Comparison of ENCODE assay signal across 2 cellular contexts in genomic region chr1:46117810-46118494, GRCh38.
TF ChIP-seq lines count a peak whose summit lies in the region.

No MANE protein-coding gene starts in this region.

TF ChIP-seq in HepG2, 621 proteins besides CTCF, POLR2A, EP300 and RAD21:
- TF ChIP-seq ZNF768 (CRISPR knock-in tag; IDR thresholded peaks at IDR 0.05) (no peak), ZNF121 (CRISPR knock-in tag; IDR thresholded peaks at IDR 0.05) (peak; percentile 96), HNF4A (CRISPR knock-in tag; IDR thresholded peaks at IDR 0.05) (peak; percentile 28; the same call in 1 of the 2 replicates), ARNT2 (CRISPR knock-in tag; IDR thresholded peaks at IDR 0.05; ENCODE audit: low read depth) (no peak)
- TF ChIP-seq, protein P1, sequence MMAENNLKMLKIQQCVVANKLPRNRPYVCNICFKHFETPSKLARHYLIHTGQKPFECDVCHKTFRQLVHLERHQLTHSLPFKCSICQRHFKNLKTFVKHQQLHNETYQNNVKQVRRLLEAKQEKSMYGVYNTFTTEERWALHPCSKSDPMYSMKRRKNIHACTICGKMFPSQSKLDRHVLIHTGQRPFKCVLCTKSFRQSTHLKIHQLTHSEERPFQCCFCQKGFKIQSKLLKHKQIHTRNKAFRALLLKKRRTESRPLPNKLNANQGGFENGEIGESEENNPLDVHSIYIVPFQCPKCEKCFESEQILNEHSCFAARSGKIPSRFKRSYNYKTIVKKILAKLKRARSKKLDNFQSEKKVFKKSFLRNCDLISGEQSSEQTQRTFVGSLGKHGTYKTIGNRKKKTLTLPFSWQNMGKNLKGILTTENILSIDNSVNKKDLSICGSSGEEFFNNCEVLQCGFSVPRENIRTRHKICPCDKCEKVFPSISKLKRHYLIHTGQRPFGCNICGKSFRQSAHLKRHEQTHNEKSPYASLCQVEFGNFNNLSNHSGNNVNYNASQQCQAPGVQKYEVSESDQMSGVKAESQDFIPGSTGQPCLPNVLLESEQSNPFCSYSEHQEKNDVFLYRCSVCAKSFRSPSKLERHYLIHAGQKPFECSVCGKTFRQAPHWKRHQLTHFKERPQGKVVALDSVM (CRISPR knock-in tag; IDR thresholded peaks at IDR 0.05), result 0 out of 2 replicates have a peak, but pooled peaks have one; percentile 1
- TF ChIP-seq, protein P2, sequence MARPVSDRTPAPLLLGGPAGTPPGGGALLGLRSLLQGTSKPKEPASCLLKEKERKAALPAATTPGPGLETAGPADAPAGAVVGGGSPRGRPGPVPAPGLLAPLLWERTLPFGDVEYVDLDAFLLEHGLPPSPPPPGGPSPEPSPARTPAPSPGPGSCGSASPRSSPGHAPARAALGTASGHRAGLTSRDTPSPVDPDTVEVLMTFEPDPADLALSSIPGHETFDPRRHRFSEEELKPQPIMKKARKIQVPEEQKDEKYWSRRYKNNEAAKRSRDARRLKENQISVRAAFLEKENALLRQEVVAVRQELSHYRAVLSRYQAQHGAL (CRISPR knock-in tag; IDR thresholded peaks at IDR 0.05; ENCODE audit: not compliant biosample characterization), result no peak

TF ChIP-seq in GM12878, 131 proteins besides CTCF, POLR2A, EP300 and RAD21:
- TF ChIP-seq SMARCA5 (IDR thresholded peaks at IDR 0.05), result no peak
- peak; percentile 67 for TF ChIP-seq JUNB (IDR thresholded peaks at IDR 0.05)
- no peak for TF ChIP-seq ZNF24 (IDR thresholded peaks at IDR 0.05)
- no peak for TF ChIP-seq CHD2 (IDR thresholded peaks at IDR 0.05; ENCODE audit: borderline replicate concordance, low read depth, low read length)
